ENCODE assay signal across 9 cellular contexts in genomic region chrX:46838482-46838857, GRCh38. TPM values are rescaled to one million over a fixed set of nuclear protein-coding genes. Genes with fewer than 3 reads are reported as not detected.
DNase-seq lines count a peak whose midpoint lies in the region; TF ChIP-seq lines count a peak whose summit lies in the region.
"Had no signal": no experiment of that assay in that cellular context is flagged by ENCODE, and none has a peak within 500 bp of the region (broad histone marks: within the 10 kb centered on the region; RNA-seq: fewer than 3 reads in every experiment).

No MANE protein-coding gene starts in this region.

- H3K27me3 Mint-ChIP-seq in IgD-negative memory B cell (no peaks in the 10 kb centered on the region), MCF 10A (ENCODE audit: insufficient read depth, unreplicated experiment) (peaks cover under 1% of the 10 kb centered on the region)

- H3K9me3 Mint-ChIP-seq in IgD-negative memory B cell (no peaks in the 10 kb centered on the region), MCF 10A (ENCODE audit: unreplicated experiment) (no peaks in the 10 kb centered on the region)

- peak overlapping the region; percentile 93 to 99 (median 96) for H3K4me3 Mint-ChIP-seq in IgD-negative memory B cell
- peak overlapping the region; percentile 92 for H3K4me3 Mint-ChIP-seq in MCF 10A (ENCODE audit: unreplicated experiment)

- H3K27ac Mint-ChIP-seq in IgD-negative memory B cell (peak overlapping the region; percentile 96 to 98 (median 97)), MCF 10A (ENCODE audit: low read depth, unreplicated experiment) (no peak overlapping the region)

- H3K27me3 ChIP-seq in BE2C (no peaks in the 10 kb centered on the region), muscle layer of duodenum (ENCODE audit: low read depth, low read length) (no peaks in the 10 kb centered on the region)

- no TSS peak for BruUV-seq in MCF 10A (replicated peaks; lab: Mats Ljungman, UMichigan)

- H3K36me3 ChIP-seq in BE2C (no peaks in the 10 kb centered on the region), muscle layer of duodenum (ENCODE audit: control insufficient read depth in 1 of 2, insufficient read depth in 2 of 2, low read length in 2 of 2) (peaks cover 0 to 7% of the 10 kb centered on the region in 2 donors)

- intact Hi-C loops in MCF 10A (cut with micrococcal nuclease) = no loop called here

- H3K4me3 ChIP-seq in BE2C (ENCODE audit: low read depth, low read length) (peak overlapping the region; percentile 74), muscle layer of duodenum (ENCODE audit: low read depth in 1 of 2, low read length in 2 of 2) (peak overlapping the region; percentile 74 to 83)

- H3K4me1 ChIP-seq in BE2C = no peaks in the 10 kb centered on the region
- peaks cover 3 to 5% of the 10 kb centered on the region in 2 donors for H3K4me1 ChIP-seq in muscle layer of duodenum (ENCODE audit: control insufficient read depth in 1 of 2, insufficient read depth in 2 of 2, low read length in 2 of 2)

- H3K27ac ChIP-seq in muscle layer of duodenum (ENCODE audit: low read length) = peak overlapping the region; percentile 94

- CTCF ChIA-PET in MCF 10A (lab: Yijun Ruan, JAX) = interaction anchor here (1.2 kb wide), 1 partner anchor 65 kb away, joined by 7 read pairs; no protein-coding TSS in a partner anchor

- H3K36me3 Mint-ChIP-seq in IgD-negative memory B cell = peaks cover 3% of the 10 kb centered on the region
- H3K36me3 Mint-ChIP-seq in MCF 10A (ENCODE audit: insufficient read depth, unreplicated experiment) = no peaks in the 10 kb centered on the region

- TF ChIP-seq CTCF in BE2C (IDR thresholded peaks at IDR 0.05; ENCODE audit: low read depth, low read length) = no peak
- no peak for TF ChIP-seq CTCF in MCF 10A (IDR thresholded peaks at IDR 0.05; ENCODE audit: unreplicated experiment)

- H3K4me1 Mint-ChIP-seq in IgD-negative memory B cell (peaks cover 11 to 19% (median 12%) of the 10 kb centered on the region in 3 donors), MCF 10A (ENCODE audit: insufficient read depth, unreplicated experiment) (peaks cover 6% of the 10 kb centered on the region)

- POLR2A ChIA-PET in MCF 10A (lab: Yijun Ruan, JAX) = interaction anchor here (0.6 to 1.9 kb wide), 10 partner anchors 11 to 1652 kb away, joined by 3 to 8 read pairs (median 3); partner anchors contain the start of gene SLC9A7

- H3K9me3 ChIP-seq in BE2C = no peaks in the 10 kb centered on the region
- no peaks in the 10 kb centered on the region for H3K9me3 ChIP-seq in muscle layer of duodenum (ENCODE audit: control insufficient read depth in 1 of 2, low read length in 2 of 2)

- DNase-seq in BE2C (no peak), MCF 10A (ENCODE audit: unreplicated experiment) (peak; percentile 32), NCI-H187 (lab: John Stamatoyannopoulos, UW) (no peak), OCI-M2 (lab: John Stamatoyannopoulos, UW; ENCODE audit: unreplicated experiment) (no peak), hypothalamus (lab: John Stamatoyannopoulos, UW) (no peak), NCI-H345 treated with DMSO at 0.1 percent for 48 hours (lab: John Stamatoyannopoulos, UW; ENCODE audit: unreplicated experiment) (no peak)
- DNase-seq: stimulated activated naive CD4-positive, alpha-beta T cell treated with Interleukin-2 at 50 U/mL for 16 hours had no signal

RNA-seq across cellular contexts. Expression of gene RP2, which starts 1.6 kb away (rescaled TPM):
- 4.2 TPM for polyA plus RNA-seq in BE2C (2012; ENCODE audit: insufficient read depth, insufficient read length, low read depth)
- 8.7 TPM for polyA plus RNA-seq in IgD-negative memory B cell
- total RNA-seq in MCF 10A (2022) = 5.4 and 8.0 TPM in 2 replicates
